In genomic region chr20:64056639-64056888, GRCh38 we compare ENCODE assay signal across 1 cellular context.
TF ChIP-seq lines count a peak whose summit lies in the region.

No MANE protein-coding gene starts in this region.

TF ChIP-seq in HepG2, 621 proteins besides CTCF, POLR2A, EP300 and RAD21 (continued from another document):
- TF ChIP-seq ZFP91 (CRISPR knock-in tag; IDR thresholded peaks at IDR 0.05; ENCODE audit: borderline replicate concordance) (no peak), SNAPC5 (CRISPR knock-in tag; IDR thresholded peaks at IDR 0.05; ENCODE audit: borderline replicate concordance) (0 out of 2 replicates have a peak, but pooled peaks have one; percentile 26), ZNF552 (CRISPR knock-in tag; IDR thresholded peaks at IDR 0.05; ENCODE audit: borderline replicate concordance) (no peak), MIER2 (CRISPR knock-in tag; IDR thresholded peaks at IDR 0.05) (0 out of 2 replicates have a peak, but pooled peaks have one; percentile 10), HMGA1 (CRISPR knock-in tag; conservative IDR thresholded peaks at IDR 0.05) (no peak), ZNF672 (CRISPR knock-in tag; IDR thresholded peaks at IDR 0.05) (no peak), ZBTB33 (CRISPR knock-in tag; IDR thresholded peaks at IDR 0.05) (no peak), ELF3 (CRISPR knock-in tag; IDR thresholded peaks at IDR 0.05) (peak; percentile 89), TRAFD1 (CRISPR knock-in tag; IDR thresholded peaks at IDR 0.05; ENCODE audit: borderline replicate concordance) (0 out of 2 replicates have a peak, but pooled peaks have one; percentile 5), HOXD1 (CRISPR knock-in tag; IDR thresholded peaks at IDR 0.05) (peak; percentile 21; the same call in 1 of the 2 replicates), RBFOX2 (IDR thresholded peaks at IDR 0.05; ENCODE audit: low read depth, low read length) (no peak), ZNF101 (CRISPR knock-in tag; IDR thresholded peaks at IDR 0.05; ENCODE audit: borderline replicate concordance, low read depth) (no peak), POLR2G (IDR thresholded peaks at IDR 0.05; ENCODE audit: low read depth, low read length) (no peak), ATF2 (CRISPR knock-in tag; IDR thresholded peaks at IDR 0.05) (no peak), IRF2 (CRISPR knock-in tag; IDR thresholded peaks at IDR 0.05) (no peak; the same call in 1 of the 2 replicates), TFAP4 (IDR thresholded peaks at IDR 0.05; ENCODE audit: borderline replicate concordance, low read depth) (peak; percentile 61; the same call in 1 of the 2 replicates), ERF (CRISPR knock-in tag; IDR thresholded peaks at IDR 0.05) (no peak), SOX5 (CRISPR knock-in tag; IDR thresholded peaks at IDR 0.05; ENCODE audit: borderline replicate concordance) (peak; percentile 39; the same call in 1 of the 2 replicates), ZXDC (CRISPR knock-in tag; IDR thresholded peaks at IDR 0.05) (no peak), ARNTL (CRISPR knock-in tag; IDR thresholded peaks at IDR 0.05) (0 out of 2 replicates have a peak, but pooled peaks have one; percentile 59), ZC3H13 (CRISPR knock-in tag; IDR thresholded peaks at IDR 0.05) (no peak), ZBTB10 (CRISPR knock-in tag; IDR thresholded peaks at IDR 0.05; ENCODE audit: borderline replicate concordance) (no peak), ZNF12 (CRISPR knock-in tag; IDR thresholded peaks at IDR 0.05) (0 out of 2 replicates have a peak, but pooled peaks have one; percentile 18), ZNF549 (CRISPR knock-in tag; IDR thresholded peaks at IDR 0.05) (no peak), ATF1 (CRISPR knock-in tag; IDR thresholded peaks at IDR 0.05) (no peak), ZBTB20 (CRISPR knock-in tag; IDR thresholded peaks at IDR 0.05; ENCODE audit: borderline replicate concordance, low read depth) (no peak), RFX3 (CRISPR knock-in tag; IDR thresholded peaks at IDR 0.05) (no peak), TBX2 (CRISPR knock-in tag; IDR thresholded peaks at IDR 0.05; ENCODE audit: borderline replicate concordance) (0 out of 2 replicates have a peak, but pooled peaks have one; percentile 23), MAX (IDR thresholded peaks at IDR 0.05) (no peak), PATZ1 (CRISPR knock-in tag; IDR thresholded peaks at IDR 0.05) (peak; percentile 90), CENPX (CRISPR knock-in tag; IDR thresholded peaks at IDR 0.05) (no peak), ZNF3 (CRISPR knock-in tag; IDR thresholded peaks at IDR 0.05) (no peak), E2F1 (CRISPR knock-in tag; IDR thresholded peaks at IDR 0.05) (no peak), ZBTB8A (CRISPR knock-in tag; IDR thresholded peaks at IDR 0.05; ENCODE audit: borderline replicate concordance, low read depth) (no peak), ZNF737 (CRISPR knock-in tag; IDR thresholded peaks at IDR 0.05; ENCODE audit: borderline replicate concordance) (no peak), SUZ12 (IDR thresholded peaks at IDR 0.05; ENCODE audit: low read depth, low read length) (no peak), NFE2 (CRISPR knock-in tag; IDR thresholded peaks at IDR 0.05) (no peak), ASH2L (IDR thresholded peaks at IDR 0.05; ENCODE audit: insufficient read length, low read depth, low read length) (peak; percentile 19), GABPB1 (CRISPR knock-in tag; IDR thresholded peaks at IDR 0.05) (no peak), ZKSCAN1 (IDR thresholded peaks at IDR 0.05; ENCODE audit: low read length) (no peak), ZNF720 (CRISPR knock-in tag; IDR thresholded peaks at IDR 0.05) (no peak)
